Comparison of ENCODE assay signal across 3 cellular contexts in genomic region chr4:180103794-180104193, GRCh38.
TF ChIP-seq lines count a peak whose summit lies in the region.

No MANE protein-coding gene starts in this region.

TF ChIP-seq in HepG2, 621 proteins besides CTCF, POLR2A, EP300 and RAD21:
- TF ChIP-seq MXD3 (CRISPR knock-in tag; IDR thresholded peaks at IDR 0.05): no peak
- TF ChIP-seq GMEB2 (CRISPR knock-in tag; IDR thresholded peaks at IDR 0.05; ENCODE audit: low read depth): no peak
- TF ChIP-seq ZBTB37 (CRISPR knock-in tag; IDR thresholded peaks at IDR 0.05): no peak
- TF ChIP-seq MAFK (conservative IDR thresholded peaks at IDR 0.05 in 1 of 2, IDR thresholded peaks at IDR 0.05 in 1 of 2; ENCODE audit: low read length in 2 of 2): peak; percentile 16 to 54; a peak in 2 of 4 replicates
- TF ChIP-seq MAFF (IDR thresholded peaks at IDR 0.05; ENCODE audit: low read depth, low read length): 0 out of 2 replicates have a peak, but pooled peaks have one; percentile 9
- no peak for TF ChIP-seq MIER3 (CRISPR knock-in tag; IDR thresholded peaks at IDR 0.05; ENCODE audit: borderline replicate concordance)
- TF ChIP-seq FOXM1 (CRISPR knock-in tag; IDR thresholded peaks at IDR 0.05): no peak
- peak; percentile 48; the same call in 1 of the 2 replicates for TF ChIP-seq NFE2L2 (IDR thresholded peaks at IDR 0.05; ENCODE audit: low read length)
- no peak for TF ChIP-seq ZBTB21 (CRISPR knock-in tag; IDR thresholded peaks at IDR 0.05)
- no peak for TF ChIP-seq ARID2 (CRISPR knock-in tag; IDR thresholded peaks at IDR 0.05; ENCODE audit: borderline replicate concordance)
- no peak for TF ChIP-seq PHF21A (CRISPR knock-in tag; IDR thresholded peaks at IDR 0.05)
- no peak for TF ChIP-seq ZBTB1 (CRISPR knock-in tag; IDR thresholded peaks at IDR 0.05; ENCODE audit: borderline replicate concordance)
- TF ChIP-seq ZNF12 (CRISPR knock-in tag; IDR thresholded peaks at IDR 0.05): no peak
TF ChIP-seq in HepG2: peak in this region for 3.

TF ChIP-seq in IMR-90, 13 proteins besides CTCF, POLR2A, EP300 and RAD21:
- TF ChIP-seq NFE2L2 (IDR thresholded peaks at IDR 0.05; ENCODE audit: low read depth, low read length) (peak; percentile 68; the same call in 1 of the 2 replicates), SMC3 (IDR thresholded peaks at IDR 0.05; ENCODE audit: low read depth, low read length) (no peak), RFX5 (IDR thresholded peaks at IDR 0.05; ENCODE audit: low read depth, low read length) (no peak)

TF ChIP-seq in K562, 482 proteins besides CTCF, POLR2A, EP300 and RAD21:
- TF ChIP-seq MAFG (tag; conservative IDR thresholded peaks at IDR 0.05) (0 out of 2 replicates have a peak, but pooled peaks have one; percentile 18), ZKSCAN1 (IDR thresholded peaks at IDR 0.05; ENCODE audit: low read depth, low read length) (no peak)
